ENCODE assay signal across 1 cellular context in genomic region chr3:57234613-57235575, GRCh38.
A peak's percentile ranks its signal among the peaks of the same experiment; 100 is the strongest.
TF ChIP-seq lines count a peak whose summit lies in the region.

No MANE protein-coding gene starts in this region.

TF ChIP-seq in GM12878, 131 proteins besides CTCF, POLR2A, EP300 and RAD21 (continues in another document):
- TF ChIP-seq MEF2B (IDR thresholded peaks at IDR 0.05; ENCODE audit: partially characterized antibody, poor library complexity, severe bottlenecking) (peak; percentile 59), ATF3 (IDR thresholded peaks at IDR 0.05; ENCODE audit: borderline replicate concordance, extremely low read depth, low read depth, low read length) (no peak), MYB (IDR thresholded peaks at IDR 0.05; ENCODE audit: borderline replicate concordance, low read depth, low read length) (no peak), RUNX3 (IDR thresholded peaks at IDR 0.05; ENCODE audit: low read length) (peak; percentile 49; the same call in 1 of the 2 replicates), ASH2L (IDR thresholded peaks at IDR 0.05; ENCODE audit: borderline replicate concordance, low read depth) (no peak), LARP7 (IDR thresholded peaks at IDR 0.05) (no peak), HDAC6 (IDR thresholded peaks at IDR 0.05; ENCODE audit: unreplicated experiment) (no peak), PKNOX1 (IDR thresholded peaks at IDR 0.05) (no peak), JUNB (IDR thresholded peaks at IDR 0.05) (no peak), NFYA (IDR thresholded peaks at IDR 0.05; ENCODE audit: borderline replicate concordance, low read depth, low read length) (no peak), ZNF384 (IDR thresholded peaks at IDR 0.05; ENCODE audit: borderline replicate concordance, low read depth, low read length) (peak; percentile 63; the same call in 1 of the 2 replicates), SREBF1 (IDR thresholded peaks at IDR 0.05; ENCODE audit: low read length) (no peak), JUND (IDR thresholded peaks at IDR 0.05; ENCODE audit: low read depth, low read length) (no peak), BHLHE40 (IDR thresholded peaks at IDR 0.05; ENCODE audit: borderline replicate concordance in 1 of 2, low read depth in 2 of 2, low read length in 1 of 2) (peak in 1 of 2 experiments; percentile 86; a peak in 2 of 4 replicates), MAX (IDR thresholded peaks at IDR 0.05; ENCODE audit: low read depth, low read length) (no peak), IKZF2 (IDR thresholded peaks at IDR 0.05) (no peak), MEF2A (IDR thresholded peaks at IDR 0.05; ENCODE audit: insufficient read depth, low read depth, low read length) (peak; percentile 69), CBFB (IDR thresholded peaks at IDR 0.05; ENCODE audit: low read depth) (no peak), WRNIP1 (IDR thresholded peaks at IDR 0.05; ENCODE audit: borderline replicate concordance, low read depth, low read length) (no peak), BMI1 (IDR thresholded peaks at IDR 0.05; ENCODE audit: borderline replicate concordance) (no peak), RB1 (IDR thresholded peaks at IDR 0.05; ENCODE audit: borderline replicate concordance) (no peak), SPI1 (IDR thresholded peaks at IDR 0.05; ENCODE audit: borderline replicate concordance, insufficient read depth, low read depth, low read length) (0 out of 2 replicates have a peak, but pooled peaks have one; percentile 19), IRF4 (IDR thresholded peaks at IDR 0.05; ENCODE audit: low read depth, low read length) (no peak), GABPA (IDR thresholded peaks at IDR 0.05; ENCODE audit: low read depth) (no peak), PML (IDR thresholded peaks at IDR 0.05; ENCODE audit: low read length) (no peak), CBX5 (IDR thresholded peaks at IDR 0.05; ENCODE audit: low read depth) (no peak), KLF5 (IDR thresholded peaks at IDR 0.05; ENCODE audit: partially characterized antibody) (no peak), CHD4 (IDR thresholded peaks at IDR 0.05) (no peak), HDGF (IDR thresholded peaks at IDR 0.05) (no peak), RFX5 (IDR thresholded peaks at IDR 0.05; ENCODE audit: low read depth, low read length) (no peak), RBBP5 (conservative IDR thresholded peaks at IDR 0.05) (no peak), SIN3A (IDR thresholded peaks at IDR 0.05; ENCODE audit: low read depth, low read length) (no peak), MYC (IDR thresholded peaks at IDR 0.05; ENCODE audit: insufficient read depth, insufficient read length, insufficient replicate concordance, low read length, severe bottlenecking) (no peak), TCF3 (IDR thresholded peaks at IDR 0.05; ENCODE audit: borderline replicate concordance, insufficient read depth, low read depth, low read length) (no peak), SMAD1 (IDR thresholded peaks at IDR 0.05; ENCODE audit: low read depth, partially characterized antibody) (no peak), STAT1 (conservative IDR thresholded peaks at IDR 0.05) (no peak), PRDM15 (CRISPR knock-in tag; IDR thresholded peaks at IDR 0.05) (no peak), EGR1 (IDR thresholded peaks at IDR 0.05; ENCODE audit: borderline replicate concordance in 1 of 2, low read depth in 2 of 2, low read length in 2 of 2) (no peak), NR2C2 (IDR thresholded peaks at IDR 0.05; ENCODE audit: borderline replicate concordance, control insufficient read depth, insufficient read length, low read depth) (no peak), POLR2AphosphoS5 (IDR thresholded peaks at IDR 0.05; ENCODE audit: low read length) (no peak), TAF1 (IDR thresholded peaks at IDR 0.05; ENCODE audit: borderline replicate concordance, low read depth, low read length) (peak; percentile 17; the same call in 1 of the 2 replicates), YY1 (IDR thresholded peaks at IDR 0.05; ENCODE audit: low read depth, low read length) (peak; percentile 92), CEBPZ (IDR thresholded peaks at IDR 0.05; ENCODE audit: low read depth, low read length) (no peak)
- TF ChIP-seq, protein P1, sequence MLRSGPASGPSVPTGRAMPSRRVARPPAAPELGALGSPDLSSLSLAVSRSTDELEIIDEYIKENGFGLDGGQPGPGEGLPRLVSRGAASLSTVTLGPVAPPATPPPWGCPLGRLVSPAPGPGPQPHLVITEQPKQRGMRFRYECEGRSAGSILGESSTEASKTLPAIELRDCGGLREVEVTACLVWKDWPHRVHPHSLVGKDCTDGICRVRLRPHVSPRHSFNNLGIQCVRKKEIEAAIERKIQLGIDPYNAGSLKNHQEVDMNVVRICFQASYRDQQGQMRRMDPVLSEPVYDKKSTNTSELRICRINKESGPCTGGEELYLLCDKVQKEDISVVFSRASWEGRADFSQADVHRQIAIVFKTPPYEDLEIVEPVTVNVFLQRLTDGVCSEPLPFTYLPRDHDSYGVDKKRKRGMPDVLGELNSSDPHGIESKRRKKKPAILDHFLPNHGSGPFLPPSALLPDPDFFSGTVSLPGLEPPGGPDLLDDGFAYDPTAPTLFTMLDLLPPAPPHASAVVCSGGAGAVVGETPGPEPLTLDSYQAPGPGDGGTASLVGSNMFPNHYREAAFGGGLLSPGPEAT (IDR thresholded peaks at IDR 0.05; ENCODE audit: low read depth): 0 out of 2 replicates have a peak, but pooled peaks have one; percentile 28
- TF ChIP-seq, protein P2, sequence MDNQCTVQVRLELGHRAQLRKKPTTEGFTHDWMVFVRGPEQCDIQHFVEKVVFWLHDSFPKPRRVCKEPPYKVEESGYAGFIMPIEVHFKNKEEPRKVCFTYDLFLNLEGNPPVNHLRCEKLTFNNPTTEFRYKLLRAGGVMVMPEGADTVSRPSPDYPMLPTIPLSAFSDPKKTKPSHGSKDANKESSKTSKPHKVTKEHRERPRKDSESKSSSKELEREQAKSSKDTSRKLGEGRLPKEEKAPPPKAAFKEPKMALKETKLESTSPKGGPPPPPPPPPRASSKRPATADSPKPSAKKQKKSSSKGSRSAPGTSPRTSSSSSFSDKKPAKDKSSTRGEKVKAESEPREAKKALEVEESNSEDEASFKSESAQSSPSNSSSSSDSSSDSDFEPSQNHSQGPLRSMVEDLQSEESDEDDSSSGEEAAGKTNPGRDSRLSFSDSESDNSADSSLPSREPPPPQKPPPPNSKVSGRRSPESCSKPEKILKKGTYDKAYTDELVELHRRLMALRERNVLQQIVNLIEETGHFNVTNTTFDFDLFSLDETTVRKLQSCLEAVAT (IDR thresholded peaks at IDR 0.05): peak; percentile 64; the same call in 1 of the 2 replicates
- TF ChIP-seq, protein P3, sequence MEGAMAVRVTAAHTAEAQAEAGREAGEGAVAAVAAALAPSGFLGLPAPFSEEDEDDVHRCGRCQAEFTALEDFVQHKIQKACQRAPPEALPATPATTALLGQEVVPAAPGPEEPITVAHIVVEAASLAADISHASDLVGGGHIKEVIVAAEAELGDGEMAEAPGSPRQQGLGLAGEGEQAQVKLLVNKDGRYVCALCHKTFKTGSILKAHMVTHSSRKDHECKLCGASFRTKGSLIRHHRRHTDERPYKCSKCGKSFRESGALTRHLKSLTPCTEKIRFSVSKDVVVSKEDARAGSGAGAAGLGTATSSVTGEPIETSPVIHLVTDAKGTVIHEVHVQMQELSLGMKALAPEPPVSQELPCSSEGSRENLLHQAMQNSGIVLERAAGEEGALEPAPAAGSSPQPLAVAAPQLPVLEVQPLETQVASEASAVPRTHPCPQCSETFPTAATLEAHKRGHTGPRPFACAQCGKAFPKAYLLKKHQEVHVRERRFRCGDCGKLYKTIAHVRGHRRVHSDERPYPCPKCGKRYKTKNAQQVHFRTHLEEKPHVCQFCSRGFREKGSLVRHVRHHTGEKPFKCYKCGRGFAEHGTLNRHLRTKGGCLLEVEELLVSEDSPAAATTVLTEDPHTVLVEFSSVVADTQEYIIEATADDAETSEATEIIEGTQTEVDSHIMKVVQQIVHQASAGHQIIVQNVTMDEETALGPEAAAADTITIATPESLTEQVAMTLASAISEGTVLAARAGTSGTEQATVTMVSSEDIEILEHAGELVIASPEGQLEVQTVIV (IDR thresholded peaks at IDR 0.05; ENCODE audit: borderline replicate concordance, partially characterized antibody): no peak
- TF ChIP-seq, protein P4, sequence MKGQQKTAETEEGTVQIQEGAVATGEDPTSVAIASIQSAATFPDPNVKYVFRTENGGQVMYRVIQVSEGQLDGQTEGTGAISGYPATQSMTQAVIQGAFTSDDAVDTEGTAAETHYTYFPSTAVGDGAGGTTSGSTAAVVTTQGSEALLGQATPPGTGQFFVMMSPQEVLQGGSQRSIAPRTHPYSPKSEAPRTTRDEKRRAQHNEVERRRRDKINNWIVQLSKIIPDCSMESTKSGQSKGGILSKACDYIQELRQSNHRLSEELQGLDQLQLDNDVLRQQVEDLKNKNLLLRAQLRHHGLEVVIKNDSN (IDR thresholded peaks at IDR 0.05; ENCODE audit: borderline replicate concordance, extremely low read length, insufficient read depth, low read depth, low read length): no peak
- TF ChIP-seq, protein P5, sequence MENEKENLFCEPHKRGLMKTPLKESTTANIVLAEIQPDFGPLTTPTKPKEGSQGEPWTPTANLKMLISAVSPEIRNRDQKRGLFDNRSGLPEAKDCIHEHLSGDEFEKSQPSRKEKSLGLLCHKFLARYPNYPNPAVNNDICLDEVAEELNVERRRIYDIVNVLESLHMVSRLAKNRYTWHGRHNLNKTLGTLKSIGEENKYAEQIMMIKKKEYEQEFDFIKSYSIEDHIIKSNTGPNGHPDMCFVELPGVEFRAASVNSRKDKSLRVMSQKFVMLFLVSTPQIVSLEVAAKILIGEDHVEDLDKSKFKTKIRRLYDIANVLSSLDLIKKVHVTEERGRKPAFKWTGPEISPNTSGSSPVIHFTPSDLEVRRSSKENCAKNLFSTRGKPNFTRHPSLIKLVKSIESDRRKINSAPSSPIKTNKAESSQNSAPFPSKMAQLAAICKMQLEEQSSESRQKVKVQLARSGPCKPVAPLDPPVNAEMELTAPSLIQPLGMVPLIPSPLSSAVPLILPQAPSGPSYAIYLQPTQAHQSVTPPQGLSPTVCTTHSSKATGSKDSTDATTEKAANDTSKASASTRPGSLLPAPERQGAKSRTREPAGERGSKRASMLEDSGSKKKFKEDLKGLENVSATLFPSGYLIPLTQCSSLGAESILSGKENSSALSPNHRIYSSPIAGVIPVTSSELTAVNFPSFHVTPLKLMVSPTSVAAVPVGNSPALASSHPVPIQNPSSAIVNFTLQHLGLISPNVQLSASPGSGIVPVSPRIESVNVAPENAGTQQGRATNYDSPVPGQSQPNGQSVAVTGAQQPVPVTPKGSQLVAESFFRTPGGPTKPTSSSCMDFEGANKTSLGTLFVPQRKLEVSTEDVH (IDR thresholded peaks at IDR 0.05; ENCODE audit: low read depth, partially characterized antibody): no peak
